18 cellular contexts compared by ENCODE assay signal in genomic region chr20:17584684-17585083, GRCh38.
"Had no signal": no experiment of that assay in that cellular context is flagged by ENCODE, and none has a peak within 500 bp of the region (broad histone marks: within the 10 kb centered on the region; RNA-seq: fewer than 3 reads in every experiment).

No MANE protein-coding gene starts in this region.

- ATAC-seq: activated naive CD8-positive, alpha-beta T cell treated with anti-CD3 and anti-CD28 coated beads, Interleukin-2, amount 50 U/mL, for 24 hours; esophagus mucosa; left lung; right lobe of liver; stimulated activated effector memory CD8-positive, alpha-beta T cell treated with anti-CD3 and anti-CD28 coated beads, Interleukin-12 subunit alpha, Interleukin-12 subunit beta, amount 100 ng/mL, for 72 hours; upper lobe of right lung had no signal

- DNase-seq: activated CD4-positive, alpha-beta T cell treated with anti-CD3 and anti-CD28 coated beads, Interleukin-2, amount 10 ng/mL, durations not matched to agents 7 days and 5 days; activated CD8-positive, alpha-beta memory T cell treated with anti-CD3 and anti-CD28 coated beads, Interleukin-2, amount 50 U/mL, for 48 hours; activated naive CD4-positive, alpha-beta T cell treated with anti-CD3 and anti-CD28 coated beads for 36 hours; activated naive CD8-positive, alpha-beta T cell treated with anti-CD3 and anti-CD28 coated beads, Interleukin-2, amount 50 U/mL, for 24 hours; aorta; colonic mucosa; hypothalamus; kidney; left lung; mammary epithelial cell; nephron progenitor cell; right lobe of liver; stimulated activated CD4-positive, alpha-beta T cell treated with anti-CD3 and anti-CD28 coated beads, Interleukin-12 subunit alpha, Interleukin-12 subunit beta, amount 100 ng/mL, for 4 hours; stimulated activated CD4-positive, alpha-beta T cell treated with anti-CD3 and anti-CD28 coated beads, Interleukin-2, amount 100 ng/mL, for 24 hours; upper lobe of right lung had no signal

- H3K27me3 Mint-ChIP-seq: activated CD4-positive, alpha-beta T cell treated with anti-CD3 and anti-CD28 coated beads, Interleukin-2, amount 10 ng/mL, durations not matched to agents 7 days and 5 days; activated naive CD8-positive, alpha-beta T cell treated with anti-CD3 and anti-CD28 coated beads, Interleukin-2, amount 50 U/mL, for 24 hours had no signal

- H3K36me3 Mint-ChIP-seq: stimulated activated effector memory CD8-positive, alpha-beta T cell treated with anti-CD3 and anti-CD28 coated beads, Interleukin-12 subunit alpha, Interleukin-12 subunit beta, amount 100 ng/mL, for 72 hours had no signal

- H3K27ac ChIP-seq: colonic mucosa, left lung, right lobe of liver, upper lobe of right lung had no signal

- H3K9me3 Mint-ChIP-seq: activated CD4-positive, alpha-beta T cell treated with anti-CD3 and anti-CD28 coated beads, Interleukin-2, amount 10 ng/mL, durations not matched to agents 7 days and 5 days; activated naive CD4-positive, alpha-beta T cell treated with anti-CD3 and anti-CD28 coated beads for 36 hours; activated naive CD8-positive, alpha-beta T cell treated with anti-CD3 and anti-CD28 coated beads, Interleukin-2, amount 50 U/mL, for 24 hours; activated T-helper 1 cell treated with anti-CD3 and anti-CD28 coated beads, Interleukin-12 subunit alpha, Interleukin-12 subunit beta, Interleukin-2, Interleukin-4 antibody, amounts not matched to agents 30 ng/mL and 10 ng/mL and 1 ng/mL, durations not matched to agents 14 hours and 24 hours and 36 hours; nephron progenitor cell; stimulated activated effector memory CD8-positive, alpha-beta T cell treated with anti-CD3 and anti-CD28 coated beads, Interleukin-12 subunit alpha, Interleukin-12 subunit beta, amount 100 ng/mL, for 72 hours had no signal

- H3K9me3 ChIP-seq: colonic mucosa, left lung, right lobe of liver, upper lobe of right lung had no signal

- H3K27me3 ChIP-seq: colonic mucosa, left lung, right lobe of liver, upper lobe of right lung had no signal

- H3K4me3 Mint-ChIP-seq: activated CD4-positive, alpha-beta T cell treated with anti-CD3 and anti-CD28 coated beads, Interleukin-2, amount 10 ng/mL, durations not matched to agents 7 days and 5 days; activated naive CD4-positive, alpha-beta T cell treated with anti-CD3 and anti-CD28 coated beads for 36 hours; activated naive CD8-positive, alpha-beta T cell treated with anti-CD3 and anti-CD28 coated beads, Interleukin-2, amount 50 U/mL, for 24 hours; activated T-helper 1 cell treated with anti-CD3 and anti-CD28 coated beads, Interleukin-12 subunit alpha, Interleukin-12 subunit beta, Interleukin-2, Interleukin-4 antibody, amounts not matched to agents 30 ng/mL and 10 ng/mL and 1 ng/mL, durations not matched to agents 14 hours and 24 hours and 36 hours; nephron progenitor cell; stimulated activated effector memory CD8-positive, alpha-beta T cell treated with anti-CD3 and anti-CD28 coated beads, Interleukin-12 subunit alpha, Interleukin-12 subunit beta, amount 100 ng/mL, for 72 hours had no signal

- H3K4me3 ChIP-seq: colonic mucosa, left lung, right lobe of liver, upper lobe of right lung had no signal

- H3K36me3 ChIP-seq: colonic mucosa, right lobe of liver, upper lobe of right lung had no signal

- H3K4me1 ChIP-seq: colonic mucosa, right lobe of liver had no signal

- H3K27ac Mint-ChIP-seq: activated CD4-positive, alpha-beta T cell treated with anti-CD3 and anti-CD28 coated beads, Interleukin-2, amount 10 ng/mL, durations not matched to agents 7 days and 5 days; activated naive CD4-positive, alpha-beta T cell treated with anti-CD3 and anti-CD28 coated beads for 36 hours; activated naive CD8-positive, alpha-beta T cell treated with anti-CD3 and anti-CD28 coated beads, Interleukin-2, amount 50 U/mL, for 24 hours; activated T-helper 1 cell treated with anti-CD3 and anti-CD28 coated beads, Interleukin-12 subunit alpha, Interleukin-12 subunit beta, Interleukin-2, Interleukin-4 antibody, amounts not matched to agents 30 ng/mL and 10 ng/mL and 1 ng/mL, durations not matched to agents 14 hours and 24 hours and 36 hours; nephron progenitor cell; stimulated activated effector memory CD8-positive, alpha-beta T cell treated with anti-CD3 and anti-CD28 coated beads, Interleukin-12 subunit alpha, Interleukin-12 subunit beta, amount 100 ng/mL, for 72 hours had no signal
